ENCODE assay signal across 8 cellular contexts in genomic region chr11:118790357-118791014, GRCh38.
DNase-seq lines count a peak whose midpoint lies in the region; ATAC-seq lines count a peak whose summit lies in the region.

No MANE protein-coding gene starts in this region.

- peak; percentile 61 for DNase-seq in DMS 273 (lab: John Stamatoyannopoulos, UW; ENCODE audit: unreplicated experiment)
- no peak for DNase-seq in DMS 273 treated with DMSO at 0.1 percent for 48 hours (lab: John Stamatoyannopoulos, UW)
- DNase-seq in NCI-H2227 treated with DMSO at 0.1 percent for 48 hours (lab: John Stamatoyannopoulos, UW), result peak; percentile 32
- DNase-seq in activated CD4-positive, alpha-beta T cell treated with anti-CD3 and anti-CD28 coated beads, Interleukin-2, amount 50 U/mL, for 4 hours, result peak; percentile 34 to 36
- DNase-seq in effector CD8-positive, alpha-beta T cell (lab: John Stamatoyannopoulos, UW), result peak; percentile 39
- peak; percentile 89 for DNase-seq in medulla oblongata (ENCODE audit: extremely low spot score)
- peak; percentile 14 for DNase-seq in stimulated activated CD8-positive, alpha-beta memory T cell treated with anti-CD3 and anti-CD28 coated beads, Interleukin-15, amount 100 ng/mL, for 24 hours (ENCODE audit: low read depth)

- peak; percentile 28 for ATAC-seq in HG02970 (IDR thresholded peaks at IDR 0.05; ENCODE audit: low FRiP score, unreplicated experiment)
